ENCODE assay signal across 8 cellular contexts in genomic region chr4:98467627-98468072, GRCh38.
DNase-seq lines count a peak whose midpoint lies in the region; ATAC-seq and TF ChIP-seq lines count a peak whose summit lies in the region.

No MANE protein-coding gene starts in this region.

- peak; percentile 89 for ATAC-seq in GM18519 (IDR thresholded peaks at IDR 0.05; ENCODE audit: low FRiP score, unreplicated experiment)
- peak; percentile 99 for ATAC-seq in HG03066 (IDR thresholded peaks at IDR 0.05; ENCODE audit: low read depth, unreplicated experiment)
- ATAC-seq in activated CD4-positive, CD25-positive, alpha-beta regulatory T cell treated with anti-CD3 and anti-CD28 coated beads, Interleukin-2, amount 50 U/mL, for 24 hours: peak; percentile 85 to 90

- 0 out of 2 replicates have a peak, but pooled peaks cover 3% of the 10 kb centered on the region for H3K9me3 ChIP-seq in AG04450 (ENCODE audit: control insufficient read depth, insufficient read depth, low read length)

- POLR2A ChIA-PET in AG04450 (lab: Yijun Ruan, JAX): interaction anchor here (1.0 to 1.1 kb wide), 4 partner anchors 99 to 206 kb away, joined by 3 to 5 read pairs (median 4); partner anchors contain the start of genes RAP1GDS1 and TSPAN5

- TF ChIP-seq CTCF in AG04450 (IDR thresholded peaks at IDR 0.05; ENCODE audit: low read depth, low read length): peak; percentile 88

- DNase-seq in AG04450 (ENCODE audit: low read depth, low spot score) (peak; percentile 88), NCI-H2227 treated with DMSO at 0.1 percent for 48 hours (lab: John Stamatoyannopoulos, UW) (peak; percentile 51), cerebellum (ENCODE audit: low spot score) (peak; percentile 82), kidney tubule cell (ENCODE audit: low spot score) (peak; percentile 88)
- DNase-seq in stimulated activated CD4-positive, alpha-beta T cell treated with anti-CD3 and anti-CD28 coated beads, Interleukin-1b, Interleukin-23, amount 100 ng/mL, for 24 hours (ENCODE audit: low read depth in 4 of 4, low spot score in 1 of 4): peak; percentile 25 to 59 (median 48)

- CTCF ChIA-PET in AG04450 (lab: Charles Lee): interaction anchor here (0.6 to 2.6 kb wide), 68 partner anchors 8 to 994 kb away, joined by 3 to 30 read pairs (median 4); partner anchors contain the start of genes RAP1GDS1, STPG2 and TSPAN5

- H3K4me3 ChIP-seq in AG04450 (ENCODE audit: low read depth, low read length): peak overlapping the region; percentile 45

- H3K27me3 ChIP-seq in AG04450 (ENCODE audit: control insufficient read depth, insufficient read depth, low read length): no peaks in the 10 kb centered on the region

- peak overlapping the region; percentile 75 for H3K27ac ChIP-seq in AG04450 (ENCODE audit: low read depth, low read length)

Comparison
In these comparisons a context has a peak if more than half of its experiments do, and no peak if none do; other contexts are left out.
1. Peak in every context shown above with its lines: DNase-seq, ATAC-seq, H3K4me3 ChIP-seq and H3K27ac ChIP-seq.